8 cellular contexts compared by ENCODE assay signal in genomic region chr17:731943-732787, GRCh38. TPM values are rescaled to one million over a fixed set of nuclear protein-coding genes. Genes with fewer than 3 reads are reported as not detected.
DNase-seq lines count a peak whose midpoint lies in the region; ATAC-seq and TF ChIP-seq lines count a peak whose summit lies in the region.

Gene TLCD3A, plus strand, starts transcription at chr17:732596. Its CDS starts 52 bp downstream, at chr17:732648.

- POLR2A ChIA-PET in HCT116 (lab: Charles Lee), result no interaction called here

- peaks cover 45% of the 10 kb centered on the region for H3K79me2 ChIP-seq in HCT116 (ENCODE audit: insufficient read depth, low read length)

- H3K9ac ChIP-seq in HCT116 (ENCODE audit: low read length), result peak within 1 kb of the TSS; percentile 87
- H3K9ac ChIP-seq in stomach smooth muscle (ENCODE audit: low read length in 2 of 2), result peak within 1 kb of the TSS; percentile 71 to 76

- intact Hi-C loops in HCT116 (cut with micrococcal nuclease), result no loop called here

- TF ChIP-seq CTCF in HCT116 (IDR thresholded peaks at IDR 0.05 in 2 of 3, conservative IDR thresholded peaks at IDR 0.05 in 1 of 3; ENCODE audit: borderline replicate concordance in 1 of 3, insufficient read depth in 1 of 3, low read depth in 2 of 3, low read length in 2 of 3) (no peak), epithelial cell of proximal tubule (conservative IDR thresholded peaks at IDR 0.05; ENCODE audit: low read depth, low read length) (no peak)

- no peak within 1 kb of the TSS for H2AFZ ChIP-seq in HCT116 (ENCODE audit: low read depth, low read length, poor library complexity, severe bottlenecking)

- CTCF ChIA-PET in HCT116 (lab: Charles Lee), result interaction anchor here (1.1 kb wide), 1 partner anchor 265 kb away, joined by 4 read pairs; the partner anchor contains the start of gene TIMM22

- peak; percentile 85 for ATAC-seq in HCT116
- no peak for ATAC-seq in GM18502 (IDR thresholded peaks at IDR 0.05; ENCODE audit: poor library complexity, unreplicated experiment)

- H3K27me3 ChIP-seq in HCT116 (ENCODE audit: insufficient read depth, low read length) (no peaks in the 10 kb centered on the region), mononuclear cell (ENCODE audit: insufficient read depth, low read length) (peaks cover 21% of the 10 kb centered on the region), stomach smooth muscle (ENCODE audit: control insufficient read depth in 1 of 2, insufficient read depth in 2 of 2, low read length in 2 of 2) (no peaks in the 10 kb centered on the region)

- peak within 1 kb of the TSS; percentile 65 for H3K4me3 ChIP-seq in GM08714 (ENCODE audit: low read length)
- H3K4me3 ChIP-seq in HCT116 (replicated peaks in 1 of 2; ENCODE audit: low read depth in 1 of 2, low read length in 2 of 2), result peak within 1 kb of the TSS; percentile 75 to 76
- H3K4me3 ChIP-seq in epithelial cell of proximal tubule (ENCODE audit: low read depth, low read length), result peak within 1 kb of the TSS; percentile 79
- H3K4me3 ChIP-seq in mononuclear cell (ENCODE audit: low read length), result peak within 1 kb of the TSS; percentile 36
- peak within 1 kb of the TSS; percentile 78 to 81 for H3K4me3 ChIP-seq in stomach smooth muscle (ENCODE audit: low read length in 2 of 2)

- TF ChIP-seq POLR2A in HCT116 (IDR thresholded peaks at IDR 0.05; ENCODE audit: borderline replicate concordance, extremely low read depth, insufficient read depth, insufficient read length), result no peak

- DNase-seq in HCT116 (ENCODE audit: low read depth, low spot score) (no peak), NCI-H2227 treated with DMSO at 0.1 percent for 48 hours (lab: John Stamatoyannopoulos, UW) (peak; percentile 30), activated T-cell treated with anti-CD3 and anti-CD28 coated beads for 48 hours (ENCODE audit: low read depth) (peak; percentile 62), epithelial cell of proximal tubule (ENCODE audit: low read depth) (no peak)

- H4K20me1 ChIP-seq in HCT116 (ENCODE audit: insufficient read depth), result no peaks in the 10 kb centered on the region

- no TSS peak for BruUV-seq in HCT116 (replicated peaks; lab: Mats Ljungman, UMichigan)

- TF ChIP-seq RAD21 in HCT116 (IDR thresholded peaks at IDR 0.05; ENCODE audit: low read depth), result no peak

- H3K9me3 ChIP-seq in HCT116 (ENCODE audit: control insufficient read depth in 1 of 2, insufficient read depth in 1 of 2, low read depth in 1 of 2, low read length in 2 of 2), result no peaks in the 10 kb centered on the region
- no peaks in the 10 kb centered on the region for H3K9me3 ChIP-seq in mononuclear cell (ENCODE audit: low read depth, low read length)
- no peaks in the 10 kb centered on the region for H3K9me3 ChIP-seq in stomach smooth muscle (ENCODE audit: control insufficient read depth in 2 of 2, low read length in 2 of 2)

- RAD21 ChIA-PET in HCT116 (lab: Charles Lee; ENCODE audit: low non-redundant PET in 1 of 2, low total read pairs in 2 of 2, uncharacterized antibody in 2 of 2, unreplicated experiment in 2 of 2), result no interaction called here

- peak within 1 kb of the TSS; percentile 90 for H3K4me2 ChIP-seq in HCT116 (ENCODE audit: low read length)

- peaks cover 3 to 7% of the 10 kb centered on the region in 2 experiments; a peak in 2 of 4 replicates for H3K36me3 ChIP-seq in HCT116 (ENCODE audit: control insufficient read depth in 1 of 2, insufficient read depth in 2 of 2, low read length in 2 of 2)
- no peaks in the 10 kb centered on the region for H3K36me3 ChIP-seq in stomach smooth muscle (ENCODE audit: control insufficient read depth in 2 of 2, insufficient read depth in 2 of 2, low read length in 2 of 2)

- peaks cover 3 to 22% of the 10 kb centered on the region in 2 experiments; a peak in 3 of 4 replicates for H3K4me1 ChIP-seq in HCT116 (ENCODE audit: control insufficient read depth in 1 of 2, insufficient read depth in 2 of 2, low read length in 2 of 2)
- H3K4me1 ChIP-seq in mononuclear cell (ENCODE audit: insufficient read depth, low read length), result peaks cover 12% of the 10 kb centered on the region
- H3K4me1 ChIP-seq in stomach smooth muscle (ENCODE audit: control insufficient read depth, insufficient read depth, low read length), result peaks cover 15% of the 10 kb centered on the region

- H3K27ac ChIP-seq in HCT116 (ENCODE audit: low read depth, low read length) (peak within 1 kb of the TSS; percentile 84), stomach smooth muscle (ENCODE audit: low read length) (peak within 1 kb of the TSS; percentile 46)

- no peaks in the 10 kb centered on the region for H3K9me2 ChIP-seq in HCT116 (ENCODE audit: insufficient read depth)

TF ChIP-seq in HCT116, 20 proteins besides CTCF, POLR2A, EP300 and RAD21:
- no peak for TF ChIP-seq JUND (IDR thresholded peaks at IDR 0.05)
- TF ChIP-seq ZNF274 (IDR thresholded peaks at IDR 0.05; ENCODE audit: low read depth, low read length), result no peak
- peak; percentile 58 for TF ChIP-seq POLR2AphosphoS5 (IDR thresholded peaks at IDR 0.05; ENCODE audit: low read depth, low read length)
- TF ChIP-seq SIN3A (IDR thresholded peaks at IDR 0.05; ENCODE audit: low read depth), result 0 out of 2 replicates have a peak, but pooled peaks have one; percentile 30
- TF ChIP-seq ZFX (IDR thresholded peaks at IDR 0.05), result peak; percentile 83
- TF ChIP-seq EGR1 (IDR thresholded peaks at IDR 0.05; ENCODE audit: low read depth), result 0 out of 2 replicates have a peak, but pooled peaks have one; percentile 50

RNA-seq across cellular contexts. Expression of gene TLCD3A, which starts in this region (rescaled TPM):
- total RNA-seq in HCT116 (2021; ENCODE audit: unreplicated experiment) (26.0 TPM), epithelial cell of proximal tubule (35.6 and 46.0 TPM in 2 replicates), mononuclear cell (0.31 TPM)
- polyA plus RNA-seq in HCT116 (2012), result 25.2 and 28.6 TPM in 2 replicates

Comparison
In these comparisons a context has a peak if more than half of its experiments do, and no peak if none do; other contexts are left out.
1. RNA of gene TLCD3A (total RNA-seq): 35.6 to 46.0 TPM in epithelial cell of proximal tubule and 26.0 TPM in HCT116 (single experiment); 0.31 TPM in mononuclear cell (single experiment); every median in the first group is over 10 times any median in the second.
2. DNase-seq: peak in NCI-H2227 treated with DMSO at 0.1 percent for 48 hours (single experiment) and activated T-cell treated with anti-CD3 and anti-CD28 coated beads for 48 hours (single experiment); none in HCT116 (single experiment) and epithelial cell of proximal tubule (single experiment).
3. Peak in every context shown above with its lines, with median percentiles within 50 percentile points of each other: H3K4me3 ChIP-seq.